24 cellular contexts compared by ENCODE assay signal in the genomic region with DNA sequence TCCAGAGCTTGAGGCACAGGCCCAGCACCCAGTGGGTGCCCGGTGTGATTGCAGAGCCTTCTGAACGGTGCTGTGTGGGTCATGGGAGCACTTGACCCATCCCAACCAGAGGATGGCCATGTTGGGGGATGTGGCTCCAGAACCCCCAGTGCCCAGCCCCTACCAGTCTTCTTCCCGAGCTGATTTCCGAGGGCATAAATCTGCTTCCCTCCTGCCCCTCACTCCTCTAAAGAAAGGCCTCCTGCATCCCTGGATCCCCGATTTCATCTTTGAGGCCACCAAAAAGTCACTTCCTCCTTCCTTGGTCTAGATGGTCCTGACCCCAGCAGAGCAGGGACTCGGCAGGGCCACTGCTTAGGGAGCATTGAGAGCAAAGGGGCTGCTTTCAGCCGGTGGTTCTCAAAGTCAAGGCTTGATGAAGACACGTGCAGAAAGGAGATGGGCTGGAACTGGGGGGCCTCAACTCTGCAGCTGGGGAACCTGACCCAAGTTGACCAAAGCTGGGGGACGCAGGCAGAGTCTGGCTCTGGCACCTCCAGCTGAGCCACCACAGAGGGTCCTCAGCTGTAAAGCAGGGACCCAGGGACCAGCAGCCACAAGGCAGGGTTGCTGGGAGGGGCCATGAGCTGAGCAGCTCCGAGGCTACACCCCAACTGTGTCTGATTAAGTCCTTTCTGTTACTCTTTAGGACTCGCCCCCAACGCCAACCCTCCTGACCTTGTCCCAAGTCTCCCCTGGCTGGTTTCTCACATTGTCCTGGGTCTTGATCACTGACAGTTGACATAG. TPM values are rescaled to one million over a fixed set of nuclear protein-coding genes. Genes with fewer than 3 reads are reported as not detected.
A peak's percentile ranks its signal among the peaks of the same experiment; 100 is the strongest.
DNase-seq lines count a peak whose midpoint lies in the region; ATAC-seq and TF ChIP-seq lines count a peak whose summit lies in the region.
"Had no signal": no experiment of that assay in that cellular context is flagged by ENCODE, and none has a peak within 500 bp of the region (broad histone marks: within the 10 kb centered on the region; RNA-seq: fewer than 3 reads in every experiment).

No MANE protein-coding gene starts in this region.

- TF ChIP-seq CTCF in heart left ventricle (IDR thresholded peaks at IDR 0.05): no peak
- no peak for TF ChIP-seq CTCF in prostate gland (IDR thresholded peaks at IDR 0.05)
- no peak for TF ChIP-seq CTCF in left lung (IDR thresholded peaks at IDR 0.05)

- no peak overlapping the region for H3K4me3 ChIP-seq in heart left ventricle
- no peak overlapping the region for H3K4me3 ChIP-seq in prostate gland
- no peak overlapping the region for H3K4me3 ChIP-seq in left lung
- H3K4me3 ChIP-seq: GM12878, HAP-1, Peyer's patch had no signal

- H3K4me1 ChIP-seq in heart left ventricle (peaks cover 0 to 39% (median 30%) of the 10 kb centered on the region in 12 donors), prostate gland (replicated peaks) (no peaks in the 10 kb centered on the region), left lung (peaks cover 12 to 27% of the 10 kb centered on the region in 2 donors)
- H3K4me1 ChIP-seq: HAP-1 had no signal

- 88 to 92% (median 91%) methylated on average over 11 to 12 of the region's 12 CpGs for WGBS in heart left ventricle, 4 donors
- WGBS in prostate gland: 93% methylated on average over 12 of the region's 12 CpGs

- H3K9me3 ChIP-seq in heart left ventricle (no peaks in the 10 kb centered on the region), prostate gland (no peaks in the 10 kb centered on the region), left lung (no peaks in the 10 kb centered on the region)
- H3K9me3 ChIP-seq: BE2C, HAP-1, Peyer's patch had no signal

- ATAC-seq in left cardiac atrium (no peak), heart left ventricle (no peak), sciatic nerve (no peak), left lung (no peak)
- ATAC-seq: GM12878, Right ventricle myocardium inferior had no signal

- H3K36me3 ChIP-seq in heart left ventricle: no peaks in the 10 kb centered on the region
- H3K36me3 ChIP-seq in prostate gland: no peaks in the 10 kb centered on the region
- no peaks in the 10 kb centered on the region for H3K36me3 ChIP-seq in left lung
- H3K36me3 ChIP-seq: BE2C, HAP-1, Peyer's patch had no signal

- H3K27me3 ChIP-seq in heart left ventricle: no peaks in the 10 kb centered on the region
- H3K27me3 ChIP-seq in prostate gland (replicated peaks; ENCODE audit: insufficient read depth): no peaks in the 10 kb centered on the region
- H3K27me3 ChIP-seq in left lung: no peaks in the 10 kb centered on the region
- H3K27me3 ChIP-seq: BE2C, Peyer's patch had no signal

- DNase-seq in left cardiac atrium (peak; percentile 7), heart left ventricle (no peak), islet precursor cell (peak; percentile 31), sciatic nerve (ENCODE audit: low spot score) (peak; percentile 41), NCI-H748 (lab: John Stamatoyannopoulos, UW; ENCODE audit: unreplicated experiment) (no peak), prostate gland (ENCODE audit: low spot score) (no peak), left lung (no peak)
- DNase-seq: BE2C; Calu3; CD4-positive, alpha-beta memory T cell; DMS53; EL; IMR-90; Karpas-422; NCI-H1417 treated with DMSO at 0.1 percent for 48 hours; NCI-H187 treated with DMSO at 0.1 percent for 48 hours; NCI-H345; NCI-H748 treated with DMSO at 0.1 percent for 48 hours; NK-92 treated with Interleukin-12 subunit alpha and Interleukin-12 subunit beta, amount 100 ng/mL, for 24 hours had no signal

- TF ChIP-seq POLR2A in heart left ventricle (IDR thresholded peaks at IDR 0.05) (no peak), prostate gland (IDR thresholded peaks at IDR 0.05) (no peak)

- intact Hi-C loops in left cardiac atrium (cut with DNase I): loop anchor here in 1 of 2 donors (10.0 kb wide), 1 partner anchor 233 kb away; no protein-coding TSS in a partner anchor
- intact Hi-C loops in heart left ventricle (cut with DNase I): no loop called here
- intact Hi-C loops in sciatic nerve (cut with DNase I): no loop called here
- intact Hi-C loops in prostate gland (cut with DNase I): no loop called here
- intact Hi-C loops in left lung (cut with DNase I): no loop called here

- H3K27ac ChIP-seq in heart left ventricle: no peak overlapping the region
- H3K27ac ChIP-seq in prostate gland: no peak overlapping the region
- peak overlapping the region in 1 of 2 donors; percentile 23 for H3K27ac ChIP-seq in left lung
- H3K27ac ChIP-seq: Peyer's patch had no signal

RNA-seq across cellular contexts. Expression of a gene that starts 56.6 kb away (rescaled TPM):
- total RNA-seq in left cardiac atrium (under 1 TPM in 1 of 2 donors, not detected in 1; 0.06 TPM), heart left ventricle (under 1 TPM in 5 of 9 donors, not detected in 4; 0.04 to 0.42 (median 0.13) TPM), sciatic nerve (not detected), prostate gland (not detected), left lung (not detected)
- polyA plus RNA-seq in heart left ventricle: under 1 TPM in 1 of 2 donors, not detected in 1; 0.23 TPM
- total RNA-seq: Calu3; CD4-positive, alpha-beta memory T cell; GM12878; IMR-90; MCF 10A; Peyer's patch had no signal
- polyA plus RNA-seq: CD4-positive, alpha-beta memory T cell; GM12878; IMR-90 had no signal

Comparison
In these comparisons a context has a peak if more than half of its experiments do, and no peak if none do; other contexts are left out.
1. DNase-seq: peak in left cardiac atrium (single experiment), islet precursor cell (single experiment) and sciatic nerve (single experiment); none in heart left ventricle (0 of 5), NCI-H748 (single experiment), prostate gland (single experiment) and left lung (0 of 2).